Comparison of ENCODE assay signal across 14 cellular contexts in genomic region chr16:2713985-2714774, GRCh38.
"Had no signal": no experiment of that assay in that cellular context is flagged by ENCODE, and none has a peak within 500 bp of the region (broad histone marks: within the 10 kb centered on the region; RNA-seq: fewer than 3 reads in every experiment).

No MANE protein-coding gene starts in this region.

- H3K9me3 Mint-ChIP-seq: activated naive CD4-positive, alpha-beta T cell treated with anti-CD3 and anti-CD28 coated beads, Interleukin-2, amount 50 U/mL, for 72 hours; stimulated activated naive CD8-positive, alpha-beta T cell treated with anti-CD3 and anti-CD28 coated beads, Interleukin-15, amount 100 ng/mL, for 72 hours had no signal

- DNase-seq: activated CD4-positive, alpha-beta T cell treated with anti-CD3 and anti-CD28 coated beads, Interleukin-2, amount 50 U/mL, for 1 hour; activated effector memory CD4-positive, alpha-beta T cell treated with Interleukin-2 at 50 U/mL for 16 hours; activated T-cell treated with anti-CD3 and anti-CD28 coated beads, Interleukin-2, amount 50 U/mL, for 1 hour; amniotic stem cell; body of pancreas; central memory CD4-positive, alpha-beta T cell; effector memory CD4-positive, alpha-beta T cell; kidney glomerular epithelial cell; stimulated activated CD4-positive, alpha-beta T cell treated with anti-CD3 and anti-CD28 coated beads, Interleukin-15, amount 100 ng/mL, for 24 hours; stimulated activated CD4-positive, alpha-beta T cell treated with anti-CD3 and anti-CD28 coated beads, Interleukin-4, amount 100 ng/mL, for 24 hours; stimulated activated naive CD8-positive, alpha-beta T cell treated with anti-CD3 and anti-CD28 coated beads, Interleukin-15, amount 100 ng/mL, for 72 hours had no signal

- H3K27ac ChIP-seq: body of pancreas, hepatocyte, pancreas had no signal

- H3K4me3 ChIP-seq: body of pancreas, hepatocyte, pancreas had no signal

- H3K9me3 ChIP-seq: body of pancreas, pancreas had no signal

- H3K36me3 ChIP-seq: pancreas had no signal

- ATAC-seq: body of pancreas; pancreas; stimulated activated naive CD8-positive, alpha-beta T cell treated with anti-CD3 and anti-CD28 coated beads, Interleukin-15, amount 100 ng/mL, for 72 hours had no signal

- H3K36me3 Mint-ChIP-seq: activated naive CD4-positive, alpha-beta T cell treated with anti-CD3 and anti-CD28 coated beads, Interleukin-2, amount 50 U/mL, for 72 hours had no signal

- H3K27me3 ChIP-seq: body of pancreas, hepatocyte, pancreas had no signal
